17 cellular contexts compared by ENCODE assay signal in genomic region chr2:106863387-106863786, GRCh38. TPM values are rescaled to one million over a fixed set of nuclear protein-coding genes. Genes with fewer than 3 reads are reported as not detected.
DNase-seq lines count a peak whose midpoint lies in the region; ATAC-seq and TF ChIP-seq lines count a peak whose summit lies in the region.
"Had no signal": no experiment of that assay in that cellular context is flagged by ENCODE, and none has a peak within 500 bp of the region (broad histone marks: within the 10 kb centered on the region; RNA-seq: fewer than 3 reads in every experiment).

No MANE protein-coding gene starts in this region.

- no peaks in the 10 kb centered on the region for H3K9me3 ChIP-seq in cardiac muscle cell (ENCODE audit: low read depth)
- no peaks in the 10 kb centered on the region for H3K9me3 ChIP-seq in RWPE2 (ENCODE audit: severe bottlenecking)
- H3K9me3 ChIP-seq in upper lobe of right lung: no peaks in the 10 kb centered on the region
- H3K9me3 ChIP-seq: gastrocnemius medialis had no signal

- no peak for ATAC-seq in left ventricle myocardium superior
- no peak for ATAC-seq in RWPE2 (ENCODE audit: low read depth)
- ATAC-seq in upper lobe of right lung: peak; percentile 42
- no peak for ATAC-seq in GM18511 (IDR thresholded peaks at IDR 0.05; ENCODE audit: unreplicated experiment)
- no peak for ATAC-seq in HG03196 (IDR thresholded peaks at IDR 0.05; ENCODE audit: unreplicated experiment)
- ATAC-seq: gastrocnemius medialis, left cardiac atrium had no signal

- no peak for DNase-seq in cardiac muscle cell (ENCODE audit: low read depth in 1 of 2, low spot score in 1 of 2)
- DNase-seq in left ventricle myocardium superior: no peak
- no peak for DNase-seq in RWPE2 (ENCODE audit: low spot score)
- no peak for DNase-seq in fibroblast of pulmonary artery (ENCODE audit: low read depth)
- no peak for DNase-seq in upper lobe of right lung
- no peak for DNase-seq in amniotic stem cell (lab: John Stamatoyannopoulos, UW)
- DNase-seq: activated CD4-positive, alpha-beta memory T cell treated with anti-CD3 and anti-CD28 coated beads, Interleukin-2, amount 10 ng/mL, durations not matched to agents 7 days and 5 days; activated gamma-delta T cell treated with Interleukin-2 at 50 U/mL for 16 hours; cerebellar nuclear complex; gastrocnemius medialis; GF-D8; left cardiac atrium; NCI-H187 treated with DMSO at 0.1 percent for 48 hours; stimulated activated CD4-positive, alpha-beta T cell treated with anti-CD3 and anti-CD28 coated beads, Interleukin-15, amount 100 ng/mL, for 24 hours had no signal

- H3K27ac ChIP-seq in cardiac muscle cell: no peak overlapping the region
- H3K27ac ChIP-seq in RWPE2 (ENCODE audit: poor library complexity, severe bottlenecking): no peak overlapping the region
- H3K27ac ChIP-seq in upper lobe of right lung: no peak overlapping the region
- H3K27ac ChIP-seq: gastrocnemius medialis had no signal

- intact Hi-C loops in left ventricle myocardium superior (cut with micrococcal nuclease) (no loop called here), upper lobe of right lung (cut with DNase I) (no loop called here)

- H3K27me3 ChIP-seq in cardiac muscle cell (peaks cover 14% of the 10 kb centered on the region), RWPE2 (ENCODE audit: insufficient read depth, poor library complexity, severe bottlenecking) (peaks cover 4% of the 10 kb centered on the region), upper lobe of right lung (no peaks in the 10 kb centered on the region)
- H3K27me3 ChIP-seq: gastrocnemius medialis had no signal

- no peaks in the 10 kb centered on the region for H3K4me1 ChIP-seq in cardiac muscle cell (ENCODE audit: low read depth)
- H3K4me1 ChIP-seq in RWPE2 (ENCODE audit: insufficient read depth, poor library complexity, severe bottlenecking): no peaks in the 10 kb centered on the region
- no peaks in the 10 kb centered on the region for H3K4me1 ChIP-seq in upper lobe of right lung
- H3K4me1 ChIP-seq: gastrocnemius medialis had no signal

- TF ChIP-seq CTCF in cardiac muscle cell (IDR thresholded peaks at IDR 0.05; ENCODE audit: low read depth, low read length) (peak; percentile 19), RWPE2 (IDR thresholded peaks at IDR 0.05; ENCODE audit: poor library complexity, severe bottlenecking) (peak; percentile 23), fibroblast of pulmonary artery (IDR thresholded peaks at IDR 0.05; ENCODE audit: low read length, missing control alignments) (peak; percentile 15), upper lobe of right lung (IDR thresholded peaks at IDR 0.05) (no peak)

- H3K4me3 ChIP-seq in cardiac muscle cell (no peak overlapping the region), RWPE2 (ENCODE audit: severe bottlenecking) (no peak overlapping the region), fibroblast of pulmonary artery (replicated peaks; ENCODE audit: low read depth, low read length) (no peak overlapping the region), upper lobe of right lung (no peak overlapping the region)
- H3K4me3 ChIP-seq: gastrocnemius medialis had no signal

- no peaks in the 10 kb centered on the region for H3K36me3 ChIP-seq in cardiac muscle cell
- H3K36me3 ChIP-seq in RWPE2 (ENCODE audit: low read depth): no peaks in the 10 kb centered on the region
- no peaks in the 10 kb centered on the region for H3K36me3 ChIP-seq in upper lobe of right lung
- H3K36me3 ChIP-seq: gastrocnemius medialis had no signal

RNA-seq across cellular contexts. Expression of gene ST6GAL2, which starts 22.6 kb away (rescaled TPM):
- 0.57 and 1.2 TPM in 2 replicates for total RNA-seq in cardiac muscle cell
- 0.46 TPM in 1 of 2 replicates, not detected in the other for polyA plus RNA-seq in cardiac muscle cell
- total RNA-seq in left ventricle myocardium superior: 0.12 TPM
- 2.5 TPM for total RNA-seq in upper lobe of right lung
- total RNA-seq: activated CD4-positive, alpha-beta memory T cell treated with anti-CD3 and anti-CD28 coated beads, Interleukin-2, amount 10 ng/mL, durations not matched to agents 7 days and 5 days; gastrocnemius medialis; T-helper 2 cell treated with Interferon-gamma antibody and Interleukin-4, amounts not matched to agents 100 ng/mL and 5 ng/mL, for 36 hours had no signal
